ENCODE assay signal across 14 cellular contexts in genomic region chr10:102247724-102248123, GRCh38. TPM values are rescaled to one million over a fixed set of nuclear protein-coding genes. Genes with fewer than 3 reads are reported as not detected.
DNase-seq lines count a peak whose midpoint lies in the region; ATAC-seq lines count a peak whose summit lies in the region.
"Had no signal": no experiment of that assay in that cellular context is flagged by ENCODE, and none has a peak within 500 bp of the region (broad histone marks: within the 10 kb centered on the region; RNA-seq: fewer than 3 reads in every experiment).

No MANE protein-coding gene starts in this region.

- peaks cover 6% of the 10 kb centered on the region for H3K36me3 ChIP-seq in CD4-positive, CD25-positive, alpha-beta regulatory T cell (ENCODE audit: control insufficient read depth, insufficient read depth, low read length)

- H3K27ac Mint-ChIP-seq in CD4-positive, CD25-positive, alpha-beta regulatory T cell = peak overlapping the region in 1 of 3 donors; percentile 95
- H3K27ac Mint-ChIP-seq in activated naive CD8-positive, alpha-beta T cell = no peak overlapping the region
- H3K27ac Mint-ChIP-seq in naive B cell = peak overlapping the region in 3 of 6 donors; percentile 23 to 31 (median 25)

- DNase-seq in CD4-positive, CD25-positive, alpha-beta regulatory T cell = no peak
- peak; percentile 28 for DNase-seq in KBM-7
- DNase-seq in naive B cell = no peak
- DNase-seq in amniotic stem cell (lab: John Stamatoyannopoulos, UW) = no peak
- DNase-seq in AG20443 (ENCODE audit: low spot score) = no peak
- DNase-seq: activated CD4-positive, alpha-beta T cell treated with anti-CD3 and anti-CD28 coated beads for 4 hours; EL; NCI-H748 treated with DMSO at 0.1 percent for 48 hours had no signal

- no peaks in the 10 kb centered on the region for H3K27me3 Mint-ChIP-seq in CD4-positive, CD25-positive, alpha-beta regulatory T cell
- H3K27me3 Mint-ChIP-seq in activated naive CD8-positive, alpha-beta T cell = peaks cover 4% of the 10 kb centered on the region
- H3K27me3 Mint-ChIP-seq in naive B cell = peaks cover 7 to 11% (median 11%) of the 10 kb centered on the region in 3 donors

- peak overlapping the region; percentile 96 for H3K4me3 ChIP-seq in CD4-positive, CD25-positive, alpha-beta regulatory T cell (ENCODE audit: low read depth, low read length)

- in situ Hi-C loops in KBM-7 (cut with MboI; ENCODE audit: low pct_unique_long_range_greater_than_20kb, low sequenced_read_pairs) = loop anchor here (25.0 kb wide), 1 partner anchor 240 kb away; no protein-coding TSS in a partner anchor

- H3K4me3 Mint-ChIP-seq in CD4-positive, CD25-positive, alpha-beta regulatory T cell = peak overlapping the region; percentile 82 to 99 (median 94)
- H3K4me3 Mint-ChIP-seq in activated naive CD8-positive, alpha-beta T cell = peak overlapping the region; percentile 96
- peak overlapping the region in 6 of 8 donors; percentile 3 to 98 (median 80) for H3K4me3 Mint-ChIP-seq in naive B cell

- no peak overlapping the region for H3K27ac ChIP-seq in CD4-positive, CD25-positive, alpha-beta regulatory T cell (ENCODE audit: insufficient read depth, low read length, poor library complexity, severe bottlenecking)

- H3K4me1 Mint-ChIP-seq in CD4-positive, CD25-positive, alpha-beta regulatory T cell = peaks cover 20 to 66% (median 40%) of the 10 kb centered on the region in 4 donors
- peaks cover 50% of the 10 kb centered on the region for H3K4me1 Mint-ChIP-seq in activated naive CD8-positive, alpha-beta T cell (ENCODE audit: low read depth)
- H3K4me1 Mint-ChIP-seq in naive B cell = peaks cover 31 to 40% (median 35%) of the 10 kb centered on the region in 3 donors

- no peak for ATAC-seq in CD4-positive, CD25-positive, alpha-beta regulatory T cell (ENCODE audit: low read depth in 2 of 2)
- no peak for ATAC-seq in naive B cell (ENCODE audit: low read depth in 2 of 2)
- ATAC-seq in GM19324 (IDR thresholded peaks at IDR 0.05; ENCODE audit: low FRiP score, unreplicated experiment) = no peak
- no peak for ATAC-seq in HG03097 (IDR thresholded peaks at IDR 0.05; ENCODE audit: low FRiP score, unreplicated experiment)

- H3K36me3 Mint-ChIP-seq in CD4-positive, CD25-positive, alpha-beta regulatory T cell = peaks cover 8% of the 10 kb centered on the region
- H3K36me3 Mint-ChIP-seq in activated naive CD8-positive, alpha-beta T cell = peaks cover 6% of the 10 kb centered on the region
- peaks cover 0 to 6% of the 10 kb centered on the region in 2 donors for H3K36me3 Mint-ChIP-seq in naive B cell

- H3K27me3 ChIP-seq in CD4-positive, CD25-positive, alpha-beta regulatory T cell (ENCODE audit: control insufficient read depth, insufficient read depth, low read length) = no peaks in the 10 kb centered on the region

- peaks cover 41% of the 10 kb centered on the region for H3K4me1 ChIP-seq in CD4-positive, CD25-positive, alpha-beta regulatory T cell (ENCODE audit: control insufficient read depth, insufficient read depth, low read length, poor library complexity, severe bottlenecking)

- no peaks in the 10 kb centered on the region for H3K9me3 ChIP-seq in CD4-positive, CD25-positive, alpha-beta regulatory T cell (ENCODE audit: control insufficient read depth in 2 of 2, low read length in 2 of 2)

- no peaks in the 10 kb centered on the region for H3K9me3 Mint-ChIP-seq in CD4-positive, CD25-positive, alpha-beta regulatory T cell
- H3K9me3 Mint-ChIP-seq in activated naive CD8-positive, alpha-beta T cell (ENCODE audit: low read depth) = no peaks in the 10 kb centered on the region
- H3K9me3 Mint-ChIP-seq in naive B cell = no peaks in the 10 kb centered on the region

RNA-seq across cellular contexts. Expression of gene GBF1, which starts 2.4 kb away (rescaled TPM):
- 45.6 TPM for total RNA-seq in CD4-positive, CD25-positive, alpha-beta regulatory T cell
- 10 to 100 TPM in 1 of 4 donors, 1 to 10 TPM in 3; 8.8 to 10.1 (median 9.9) TPM for polyA plus RNA-seq in CD4-positive, CD25-positive, alpha-beta regulatory T cell
- 10 to 100 TPM in 1 of 6 donors, 1 to 10 TPM in 5; 3.9 to 14.8 (median 6.2) TPM for polyA plus RNA-seq in naive B cell (ENCODE audit: low read depth in 6 of 6)

RNA-seq across cellular contexts. Expression of gene PITX3, which starts 6.4 kb away (rescaled TPM):
- not detected for total RNA-seq in CD4-positive, CD25-positive, alpha-beta regulatory T cell
- polyA plus RNA-seq in CD4-positive, CD25-positive, alpha-beta regulatory T cell = not detected
- not detected for polyA plus RNA-seq in naive B cell (ENCODE audit: low read depth in 6 of 6)
- total RNA-seq: bronchial epithelial cell, glomerular endothelial cell, HT1080 had no signal

RNA-seq across cellular contexts. Expression of gene ELOVL3, which starts 21.6 kb away (rescaled TPM):
- total RNA-seq in CD4-positive, CD25-positive, alpha-beta regulatory T cell = not detected
- under 1 TPM in 1 of 4 donors, not detected in 3; 0.16 TPM for polyA plus RNA-seq in CD4-positive, CD25-positive, alpha-beta regulatory T cell
- not detected for polyA plus RNA-seq in naive B cell (ENCODE audit: low read depth in 6 of 6)
- total RNA-seq: bronchial epithelial cell, glomerular endothelial cell, HT1080 had no signal
